In the genomic region with DNA sequence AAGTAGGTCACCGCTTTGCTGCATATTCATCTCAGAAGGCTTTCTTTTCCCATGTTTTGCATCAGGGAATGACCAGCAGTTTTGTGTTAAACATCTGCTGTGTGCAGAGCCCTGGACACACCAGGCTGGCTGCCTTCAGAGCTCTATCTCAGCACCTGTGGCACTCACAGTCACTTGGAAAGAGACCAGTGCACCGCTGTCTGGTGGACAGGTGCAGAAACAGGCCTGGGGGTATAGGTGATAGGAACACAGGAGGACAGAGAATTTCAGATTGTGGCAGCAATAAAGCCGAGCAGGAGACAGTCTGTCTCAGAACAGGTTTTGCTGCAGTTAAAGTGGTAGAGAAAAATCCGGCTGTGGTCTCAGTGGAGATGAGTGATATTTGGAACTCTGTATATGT, we compare ENCODE assay signal across 1 cellular context.
TF ChIP-seq lines count a peak whose summit lies in the region.

No MANE protein-coding gene starts in this region.

TF ChIP-seq in GM23338, 12 proteins besides CTCF, POLR2A, EP300 and RAD21 (continued from another document):
- TF ChIP-seq, protein P1, sequence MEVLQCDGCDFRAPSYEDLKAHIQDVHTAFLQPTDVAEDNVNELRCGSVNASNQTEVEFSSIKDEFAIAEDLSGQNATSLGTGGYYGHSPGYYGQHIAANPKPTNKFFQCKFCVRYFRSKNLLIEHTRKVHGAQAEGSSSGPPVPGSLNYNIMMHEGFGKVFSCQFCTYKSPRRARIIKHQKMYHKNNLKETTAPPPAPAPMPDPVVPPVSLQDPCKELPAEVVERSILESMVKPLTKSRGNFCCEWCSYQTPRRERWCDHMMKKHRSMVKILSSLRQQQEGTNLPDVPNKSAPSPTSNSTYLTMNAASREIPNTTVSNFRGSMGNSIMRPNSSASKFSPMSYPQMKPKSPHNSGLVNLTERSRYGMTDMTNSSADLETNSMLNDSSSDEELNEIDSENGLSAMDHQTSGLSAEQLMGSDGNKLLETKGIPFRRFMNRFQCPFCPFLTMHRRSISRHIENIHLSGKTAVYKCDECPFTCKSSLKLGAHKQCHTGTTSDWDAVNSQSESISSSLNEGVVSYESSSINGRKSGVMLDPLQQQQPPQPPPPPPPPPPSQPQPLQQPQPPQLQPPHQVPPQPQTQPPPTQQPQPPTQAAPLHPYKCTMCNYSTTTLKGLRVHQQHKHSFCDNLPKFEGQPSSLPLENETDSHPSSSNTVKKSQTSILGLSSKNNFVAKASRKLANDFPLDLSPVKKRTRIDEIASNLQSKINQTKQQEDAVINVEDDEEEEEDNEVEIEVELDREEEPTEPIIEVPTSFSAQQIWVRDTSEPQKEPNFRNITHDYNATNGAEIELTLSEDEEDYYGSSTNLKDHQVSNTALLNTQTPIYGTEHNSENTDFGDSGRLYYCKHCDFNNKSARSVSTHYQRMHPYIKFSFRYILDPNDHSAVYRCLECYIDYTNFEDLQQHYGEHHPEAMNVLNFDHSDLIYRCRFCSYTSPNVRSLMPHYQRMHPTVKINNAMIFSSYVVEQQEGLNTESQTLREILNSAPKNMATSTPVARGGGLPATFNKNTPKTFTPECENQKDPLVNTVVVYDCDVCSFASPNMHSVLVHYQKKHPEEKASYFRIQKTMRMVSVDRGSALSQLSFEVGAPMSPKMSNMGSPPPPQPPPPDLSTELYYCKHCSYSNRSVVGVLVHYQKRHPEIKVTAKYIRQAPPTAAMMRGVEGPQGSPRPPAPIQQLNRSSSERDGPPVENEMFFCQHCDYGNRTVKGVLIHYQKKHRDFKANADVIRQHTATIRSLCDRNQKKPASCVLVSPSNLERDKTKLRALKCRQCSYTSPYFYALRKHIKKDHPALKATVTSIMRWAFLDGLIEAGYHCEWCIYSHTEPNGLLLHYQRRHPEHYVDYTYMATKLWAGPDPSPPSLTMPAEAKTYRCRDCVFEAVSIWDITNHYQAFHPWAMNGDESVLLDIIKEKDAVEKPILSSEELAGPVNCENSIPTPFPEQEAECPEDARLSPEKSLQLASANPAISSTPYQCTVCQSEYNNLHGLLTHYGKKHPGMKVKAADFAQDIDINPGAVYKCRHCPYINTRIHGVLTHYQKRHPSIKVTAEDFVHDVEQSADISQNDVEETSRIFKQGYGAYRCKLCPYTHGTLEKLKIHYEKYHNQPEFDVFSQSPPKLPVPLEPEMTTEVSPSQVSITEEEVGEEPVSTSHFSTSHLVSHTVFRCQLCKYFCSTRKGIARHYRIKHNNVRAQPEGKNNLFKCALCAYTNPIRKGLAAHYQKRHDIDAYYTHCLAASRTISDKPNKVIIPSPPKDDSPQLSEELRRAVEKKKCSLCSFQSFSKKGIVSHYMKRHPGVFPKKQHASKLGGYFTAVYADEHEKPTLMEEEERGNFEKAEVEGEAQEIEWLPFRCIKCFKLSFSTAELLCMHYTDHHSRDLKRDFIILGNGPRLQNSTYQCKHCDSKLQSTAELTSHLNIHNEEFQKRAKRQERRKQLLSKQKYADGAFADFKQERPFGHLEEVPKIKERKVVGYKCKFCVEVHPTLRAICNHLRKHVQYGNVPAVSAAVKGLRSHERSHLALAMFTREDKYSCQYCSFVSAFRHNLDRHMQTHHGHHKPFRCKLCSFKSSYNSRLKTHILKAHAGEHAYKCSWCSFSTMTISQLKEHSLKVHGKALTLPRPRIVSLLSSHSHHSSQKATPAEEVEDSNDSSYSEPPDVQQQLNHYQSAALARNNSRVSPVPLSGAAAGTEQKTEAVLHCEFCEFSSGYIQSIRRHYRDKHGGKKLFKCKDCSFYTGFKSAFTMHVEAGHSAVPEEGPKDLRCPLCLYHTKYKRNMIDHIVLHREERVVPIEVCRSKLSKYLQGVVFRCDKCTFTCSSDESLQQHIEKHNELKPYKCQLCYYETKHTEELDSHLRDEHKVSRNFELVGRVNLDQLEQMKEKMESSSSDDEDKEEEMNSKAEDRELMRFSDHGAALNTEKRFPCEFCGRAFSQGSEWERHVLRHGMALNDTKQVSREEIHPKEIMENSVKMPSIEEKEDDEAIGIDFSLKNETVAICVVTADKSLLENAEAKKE (CRISPR knock-in tag; IDR thresholded peaks at IDR 0.05) = no peak
- TF ChIP-seq POLR2AphosphoS5 (IDR thresholded peaks at IDR 0.05; ENCODE audit: low read depth) = no peak
- TF ChIP-seq EZH2phosphoT487 (IDR thresholded peaks at IDR 0.05; ENCODE audit: unreplicated experiment) = no peak
- TF ChIP-seq EZH2 (IDR thresholded peaks at IDR 0.05; ENCODE audit: low read depth, unreplicated experiment) = no peak
- TF ChIP-seq CREB1 (CRISPR knock-in tag; IDR thresholded peaks at IDR 0.05; ENCODE audit: low read depth) = no peak
- TF ChIP-seq STAT1 (IDR thresholded peaks at IDR 0.05; ENCODE audit: unreplicated experiment) = no peak
TF ChIP-seq in GM23338: peak in this region for 0.
